19 cellular contexts compared by ENCODE assay signal in genomic region chr5:44987026-44987425, GRCh38.
"Had no signal": no experiment of that assay in that cellular context is flagged by ENCODE, and none has a peak within 500 bp of the region (broad histone marks: within the 10 kb centered on the region; RNA-seq: fewer than 3 reads in every experiment).

No MANE protein-coding gene starts in this region.

- DNase-seq: cortex of kidney; dorsolateral prefrontal cortex; effector CD8-positive, alpha-beta T cell; heart left ventricle; hippocampal formation; kidney glomerular epithelial cell; mammary epithelial cell; mucosa of descending colon; naive thymus-derived CD8-positive, alpha-beta T cell; psoas muscle; sigmoid colon; stimulated activated naive CD4-positive, alpha-beta T cell; stomach; trophoblast cell had no signal

- ATAC-seq: esophagus mucosa; heart left ventricle; left lobe of liver; mucosa of descending colon; naive thymus-derived CD8-positive, alpha-beta T cell; psoas muscle had no signal

- H3K4me3 ChIP-seq: dorsolateral prefrontal cortex, heart left ventricle, mucosa of descending colon, psoas muscle, right atrium auricular region, sigmoid colon, skin epidermis, stomach, thoracic aorta had no signal
